27 cellular contexts compared by ENCODE assay signal in genomic region chr20:1396702-1397101, GRCh38. TPM values are rescaled to one million over a fixed set of nuclear protein-coding genes. Genes with fewer than 3 reads are reported as not detected.
DNase-seq lines count a peak whose midpoint lies in the region; ATAC-seq, FAIRE-seq and TF ChIP-seq lines count a peak whose summit lies in the region.
"Had no signal": no experiment of that assay in that cellular context is flagged by ENCODE, and none has a peak within 500 bp of the region (broad histone marks: within the 10 kb centered on the region; RNA-seq: fewer than 3 reads in every experiment).

No MANE protein-coding gene starts in this region.

- FAIRE-seq in keratinocyte (lab: Jason Lieb, UNC) = no peak
- FAIRE-seq: GM18507, islet of Langerhans, pancreas, RCC 7860, small intestine had no signal

- H3K27ac Mint-ChIP-seq in GM23338 (no peak overlapping the region), endodermal cell (no peak overlapping the region)
- H3K27ac Mint-ChIP-seq: activated CD4-positive, alpha-beta T cell treated with anti-CD3 and anti-CD28 coated beads for 36 hours had no signal

- H3K36me3 Mint-ChIP-seq in GM23338 (ENCODE audit: low read depth) = peaks cover 2% of the 10 kb centered on the region; the same call in 1 of the 3 replicates
- no peaks in the 10 kb centered on the region for H3K36me3 Mint-ChIP-seq in endodermal cell (ENCODE audit: low read depth)

- H3K9ac ChIP-seq in keratinocyte (ENCODE audit: control insufficient read depth, extremely low read depth, insufficient read depth, low read length) (no peak overlapping the region), endodermal cell (ENCODE audit: extremely low read depth, low read length, poor library complexity, severe bottlenecking) (no peak overlapping the region)

- intact Hi-C loops in left ventricle myocardium inferior (cut with micrococcal nuclease) (loop anchor here (5.0 kb wide), 1 partner anchor 84 kb away; no protein-coding TSS in a partner anchor), left cardiac atrium (cut with DNase I) (loop anchor here in 1 of 2 donors (5.0 kb wide), 1 partner anchor 84 kb away; no protein-coding TSS in a partner anchor), PC-9 (cut with micrococcal nuclease; ENCODE audit: unreplicated experiment) (no loop called here)

- H3F3A ChIP-seq in PC-9 (ENCODE audit: insufficient read depth, low read depth) (peaks cover 35% of the 10 kb centered on the region), GM23338 (replicated peaks; ENCODE audit: low read depth) (0 out of 2 replicates have a peak, but pooled peaks cover 3% of the 10 kb centered on the region)

- POLR2A ChIA-PET in PC-9 (lab: Charles Lee; ENCODE audit: unreplicated experiment) (no interaction called here), HEK293T (lab: Yijun Ruan, JAX) (interaction anchor here (1.8 kb wide), 1 partner anchor 71 kb away, joined by 5 read pairs; no protein-coding TSS in a partner anchor)

- H3K79me2 ChIP-seq in PC-9 (ENCODE audit: low read depth) (peaks cover 15% of the 10 kb centered on the region), keratinocyte (ENCODE audit: control insufficient read depth, insufficient read depth, low read length) (peaks cover 11% of the 10 kb centered on the region), GM23338 (replicated peaks; ENCODE audit: insufficient read depth) (peaks cover 10% of the 10 kb centered on the region)

- peaks cover 13% of the 10 kb centered on the region for H3K27me3 Mint-ChIP-seq in GM23338 (ENCODE audit: insufficient read depth, low read depth, poor library complexity)
- H3K27me3 Mint-ChIP-seq in endodermal cell (ENCODE audit: insufficient read depth) = peaks cover 58% of the 10 kb centered on the region
- H3K27me3 Mint-ChIP-seq: activated CD4-positive, alpha-beta T cell treated with anti-CD3 and anti-CD28 coated beads for 36 hours had no signal

- H3K9me1 ChIP-seq in keratinocyte (ENCODE audit: control insufficient read depth, extremely low read depth, insufficient read depth, low read length) = no peaks in the 10 kb centered on the region

- CTCF ChIA-PET in PC-9 (lab: Charles Lee) (no interaction called here), HEK293T (lab: Yijun Ruan, JAX) (no interaction called here)

- dilution Hi-C loops in keratinocyte (cut with MboI; ENCODE audit: extremely low pct_ligation_motif_present, low sequenced_read_pairs) = no loop called here

- peaks cover 29% of the 10 kb centered on the region for H3K4me1 Mint-ChIP-seq in GM23338
- H3K4me1 Mint-ChIP-seq in endodermal cell = peaks cover 7% of the 10 kb centered on the region

- no peak for TF ChIP-seq CTCF in left ventricle myocardium inferior (IDR thresholded peaks at IDR 0.05; ENCODE audit: borderline replicate concordance)
- TF ChIP-seq CTCF in PC-9 (conservative IDR thresholded peaks at IDR 0.05) = no peak
- no peak for TF ChIP-seq CTCF in keratinocyte (optimal IDR thresholded peaks at IDR 0.05 in 1 of 3, IDR thresholded peaks at IDR 0.05 in 1 of 3, conservative IDR thresholded peaks at IDR 0.05 in 1 of 3; ENCODE audit: extremely low read depth in 1 of 3, insufficient read depth in 2 of 3, low read length in 3 of 3)
- no peak for TF ChIP-seq CTCF in GM23338 (conservative IDR thresholded peaks at IDR 0.05; ENCODE audit: low read depth in 2 of 2)
- no peak for TF ChIP-seq CTCF in endodermal cell (conservative IDR thresholded peaks at IDR 0.05)

- H3K27me3 ChIP-seq in left ventricle myocardium inferior (ENCODE audit: low read depth) = peaks cover 52% of the 10 kb centered on the region
- H3K27me3 ChIP-seq in PC-9 (ENCODE audit: insufficient read depth, low read depth) = no peaks in the 10 kb centered on the region
- H3K27me3 ChIP-seq in keratinocyte (ENCODE audit: control insufficient read depth, extremely low read depth, insufficient read depth, low read length) = no peaks in the 10 kb centered on the region
- peaks cover 27% of the 10 kb centered on the region for H3K27me3 ChIP-seq in GM23338 (ENCODE audit: insufficient read depth)
- H3K27me3 ChIP-seq in endodermal cell (ENCODE audit: control insufficient read depth, insufficient read depth, low read length, poor library complexity, severe bottlenecking) = peaks cover 31% of the 10 kb centered on the region
- H3K27me3 ChIP-seq: BE2C, brain microvascular endothelial cell, SJCRH30 had no signal

- H2AFZ ChIP-seq in PC-9 = no peak overlapping the region
- peak overlapping the region; percentile 7 for H2AFZ ChIP-seq in keratinocyte (ENCODE audit: control insufficient read depth, low read length)
- no peak overlapping the region for H2AFZ ChIP-seq in GM23338

- no TSS peak for BruUV-seq in PC-9 (replicated peaks; lab: Mats Ljungman, UMichigan)

- H3K4me1 ChIP-seq in left ventricle myocardium inferior (peaks cover 36% of the 10 kb centered on the region), PC-9 (replicated peaks; ENCODE audit: insufficient read depth) (peaks cover 61% of the 10 kb centered on the region), keratinocyte (ENCODE audit: control insufficient read depth, extremely low read depth, insufficient read depth, low read length) (peaks cover 44% of the 10 kb centered on the region), GM23338 (ENCODE audit: insufficient read depth) (peaks cover 16% of the 10 kb centered on the region), endodermal cell (ENCODE audit: control insufficient read depth, insufficient read depth, low read length) (no peaks in the 10 kb centered on the region)
- H3K4me1 ChIP-seq: BE2C had no signal

- DNase-seq in left ventricle myocardium inferior = no peak
- no peak for DNase-seq in left cardiac atrium
- no peak for DNase-seq in PC-9
- DNase-seq in keratinocyte (ENCODE audit: low read depth, low spot score) = no peak
- DNase-seq in HEK293T (ENCODE audit: extremely low spot score) = no peak
- no peak for DNase-seq in GM23338 (ENCODE audit: low spot score)
- DNase-seq in endodermal cell = no peak
- DNase-seq: ACHN; activated CD4-positive, alpha-beta T cell treated with anti-CD3 and anti-CD28 coated beads for 36 hours; activated CD8-positive, alpha-beta memory T cell treated with anti-CD3 and anti-CD28 coated beads for 24 hours; activated gamma-delta T cell treated with Interleukin-2 at 50 U/mL for 16 hours; BE2C; brain microvascular endothelial cell; DMS79 treated with DMSO at 0.1 percent for 48 hours; MM.1S; NCI-H2029 treated with DMSO at 0.1 percent for 48 hours; NCI-H2227 treated with DMSO at 0.1 percent for 48 hours; NCI-H526 treated with DMSO at 0.1 percent for 48 hours; pancreas; retina; SJCRH30; small intestine had no signal

- H4K20me1 ChIP-seq in PC-9 (ENCODE audit: insufficient read depth) (peaks cover 5% of the 10 kb centered on the region; the same call in 1 of the 2 replicates), keratinocyte (ENCODE audit: control insufficient read depth, extremely low read depth, insufficient read depth, low read length) (no peaks in the 10 kb centered on the region), GM23338 (replicated peaks; ENCODE audit: insufficient read depth) (peaks cover 5% of the 10 kb centered on the region)

- ATAC-seq in left cardiac atrium (no peak), HG03175 (IDR thresholded peaks at IDR 0.05; ENCODE audit: unreplicated experiment) (no peak), GM23338 (no peak)
- ATAC-seq: activated CD4-positive, alpha-beta T cell treated with anti-CD3 and anti-CD28 coated beads for 36 hours; pancreas had no signal

- no peak overlapping the region for H3K4me3 ChIP-seq in left ventricle myocardium inferior
- H3K4me3 ChIP-seq in PC-9 = no peak overlapping the region
- H3K4me3 ChIP-seq in keratinocyte (ENCODE audit: control insufficient read depth in 2 of 3, extremely low read depth in 1 of 3, insufficient read depth in 2 of 3, low read depth in 1 of 3, low read length in 3 of 3) = no peak overlapping the region
- H3K4me3 ChIP-seq in GM23338 = no peak overlapping the region
- H3K4me3 ChIP-seq in endodermal cell (ENCODE audit: low read length) = no peak overlapping the region
- H3K4me3 ChIP-seq: pancreas, SJCRH30 had no signal

- no peaks in the 10 kb centered on the region for H3K36me3 ChIP-seq in left ventricle myocardium inferior
- no peaks in the 10 kb centered on the region for H3K36me3 ChIP-seq in PC-9 (ENCODE audit: low read depth)
- H3K36me3 ChIP-seq in keratinocyte (ENCODE audit: control insufficient read depth in 2 of 2, extremely low read depth in 1 of 2, insufficient read depth in 2 of 2, low read length in 2 of 2) = no peaks in the 10 kb centered on the region
- no peaks in the 10 kb centered on the region for H3K36me3 ChIP-seq in GM23338 (ENCODE audit: insufficient read depth)
- H3K36me3 ChIP-seq in endodermal cell (ENCODE audit: control insufficient read depth, insufficient read depth, low read length) = no peaks in the 10 kb centered on the region
- H3K36me3 ChIP-seq: BE2C, brain microvascular endothelial cell, pancreas, SJCRH30 had no signal

- H3K9me3 ChIP-seq in left ventricle myocardium inferior (replicated peaks) (no peaks in the 10 kb centered on the region), PC-9 (ENCODE audit: insufficient read depth, low read depth) (no peaks in the 10 kb centered on the region), keratinocyte (ENCODE audit: control insufficient read depth, low read depth, low read length) (no peaks in the 10 kb centered on the region), endodermal cell (ENCODE audit: control insufficient read depth, low read length) (no peaks in the 10 kb centered on the region)
- H3K9me3 ChIP-seq: BE2C, pancreas, SJCRH30 had no signal

- H3K9me3 Mint-ChIP-seq in GM23338 (no peaks in the 10 kb centered on the region; the same call in 2 of the 3 replicates), endodermal cell (peaks cover 6% of the 10 kb centered on the region)
- H3K9me3 Mint-ChIP-seq: nephron had no signal

- no peaks in the 10 kb centered on the region for H3K9me2 ChIP-seq in PC-9 (ENCODE audit: insufficient read depth)
- peaks cover 4% of the 10 kb centered on the region; the same call in 1 of the 2 replicates for H3K9me2 ChIP-seq in GM23338 (ENCODE audit: insufficient read depth)

- H3K27ac ChIP-seq in left ventricle myocardium inferior (replicated peaks) = peak overlapping the region; percentile 21
- H3K27ac ChIP-seq in PC-9 = peak overlapping the region; percentile 19; the same call in 1 of the 2 replicates
- no peak overlapping the region for H3K27ac ChIP-seq in keratinocyte (ENCODE audit: control insufficient read depth, insufficient read depth, low read length)
- H3K27ac ChIP-seq in GM23338 (ENCODE audit: low read depth) = no peak overlapping the region
- no peak overlapping the region for H3K27ac ChIP-seq in endodermal cell (ENCODE audit: low read depth, low read length)
- H3K27ac ChIP-seq: brain microvascular endothelial cell, pancreas, SJCRH30 had no signal

- H3K4me3 Mint-ChIP-seq in GM23338 = no peak overlapping the region
- no peak overlapping the region for H3K4me3 Mint-ChIP-seq in endodermal cell
- H3K4me3 Mint-ChIP-seq: activated CD4-positive, alpha-beta T cell treated with anti-CD3 and anti-CD28 coated beads for 36 hours had no signal

- 79 to 87% methylated on average over 4 of the region's 4 CpGs for WGBS in endodermal cell (ENCODE audit: insufficient coverage in 1 of 2, insufficient read length in 1 of 2), 2 experiments

- H3K4me2 ChIP-seq in PC-9 (peak overlapping the region; percentile 9; the same call in 1 of the 2 replicates), keratinocyte (ENCODE audit: control insufficient read depth, extremely low read depth, insufficient read depth, low read depth, low read length) (peak overlapping the region; percentile 8), GM23338 (no peak overlapping the region)

RNA-seq across cellular contexts. Expression of gene FKBP1A, which starts 3.8 kb away (rescaled TPM):
- total RNA-seq in left ventricle myocardium inferior = 124 TPM
- total RNA-seq in left cardiac atrium = 100 to 1,000 TPM; 154 to 214 TPM
- 248 and 320 TPM in 2 replicates for total RNA-seq in PC-9 (2021)
- polyA plus RNA-seq in keratinocyte = 776 to 1,168 TPM (median 1,010 TPM) in 3 replicates
- 146 TPM for polyA plus RNA-seq in keratinocyte (2011; ENCODE audit: low read depth)
- 1,559 and 1,933 TPM in 2 replicates for polyA plus RNA-seq in keratinocyte (2011; cell fraction: cytosol; rRNA removed)
- 545 and 624 TPM in 2 replicates for polyA plus RNA-seq in keratinocyte (2011; cell fraction: nucleus; rRNA removed)
- 338 and 759 TPM in 2 replicates for polyA plus RNA-seq in keratinocyte (2012; ENCODE audit: low replicate concordance)
- 922 to 1,521 TPM (median 1,297 TPM) in 3 replicates for polyA minus RNA-seq in keratinocyte
- polyA minus RNA-seq in keratinocyte (2011; cell fraction: cytosol; rRNA and poly(A)+ RNA removed) = 512 TPM
- 117 and 213 TPM in 2 replicates for polyA minus RNA-seq in keratinocyte (2011; cell fraction: nucleus; rRNA and poly(A)+ RNA removed)
- total RNA-seq in GM23338 (2014; rRNA removed; shearing (Covaris generic)) = 159 and 171 TPM in 2 replicates
- 324 and 350 TPM in 2 replicates for polyA plus RNA-seq in GM23338 (2016; fragmentation: Nextera tagmentation; extraction: Ambion mirVana)
- total RNA-seq in endodermal cell = 100 to 1,000 TPM; 181 to 185 TPM
- 175 TPM for polyA plus RNA-seq in endodermal cell (2013, experiment 1 of 2)
- polyA plus RNA-seq in endodermal cell (2013, experiment 2 of 2) = 171 TPM

Comparison
In these comparisons a context has a peak if more than half of its experiments do, and no peak if none do; other contexts are left out.
1. H3K27ac ChIP-seq: peak in left ventricle myocardium inferior (single experiment) and PC-9 (single experiment); none in keratinocyte (single experiment), GM23338 (single experiment) and endodermal cell (single experiment).